7 cellular contexts compared by ENCODE assay signal in genomic region chr17:61335845-61336655, GRCh38.
DNase-seq lines count a peak whose midpoint lies in the region; ATAC-seq, FAIRE-seq and TF ChIP-seq lines count a peak whose summit lies in the region.

No MANE protein-coding gene starts in this region.

- H3K9ac ChIP-seq in SK-N-SH = no peak overlapping the region

- peak overlapping the region; percentile 52 for H3K4me2 ChIP-seq in SK-N-SH

- CTCF ChIA-PET in SK-N-SH (lab: Yijun Ruan, JAX) = interaction anchor here (0.9 to 1.5 kb wide), 8 partner anchors 9 to 215 kb away, joined by 3 to 4 read pairs (median 3); no protein-coding TSS in a partner anchor

- WGBS in SK-N-SH (ENCODE audit: low lambda C conversion rate) = 78% methylated on average over 16 of the region's 16 CpGs

- no peaks in the 10 kb centered on the region for H3K27me3 ChIP-seq in SK-N-SH (ENCODE audit: insufficient read depth)

- FAIRE-seq in urothelium cell line (lab: Jason Lieb, UNC) = peak; percentile 37

- no peak for TF ChIP-seq EP300 in SK-N-SH (IDR thresholded peaks at IDR 0.05; ENCODE audit: borderline replicate concordance in 1 of 2, low read depth in 1 of 2, low read length in 1 of 2)

- H4K20me1 ChIP-seq in SK-N-SH (ENCODE audit: insufficient read depth) = no peaks in the 10 kb centered on the region

- H3K36me3 ChIP-seq in SK-N-SH (replicated peaks in 1 of 2; ENCODE audit: control insufficient read depth in 1 of 2, insufficient read depth in 2 of 2, low read length in 1 of 2) = no peaks in the 10 kb centered on the region

- no peak for TF ChIP-seq RAD21 in SK-N-SH (IDR thresholded peaks at IDR 0.05; ENCODE audit: low read length)

- no peak overlapping the region for H3K4me3 ChIP-seq in SK-N-SH (ENCODE audit: low read depth in 2 of 2, low read length in 1 of 2)

- H3K9me3 ChIP-seq in SK-N-SH = no peaks in the 10 kb centered on the region

- H3K79me2 ChIP-seq in SK-N-SH (ENCODE audit: insufficient read depth) = no peaks in the 10 kb centered on the region

- POLR2A ChIA-PET in SK-N-SH (lab: Yijun Ruan, JAX) = no interaction called here

- H3K9me2 ChIP-seq in SK-N-SH = no peaks in the 10 kb centered on the region

- peak overlapping the region in 1 of 2 experiments; percentile 48; a peak in 3 of 4 replicates for H3K27ac ChIP-seq in SK-N-SH (ENCODE audit: low read depth in 2 of 2, low read length in 1 of 2)

- H3F3A ChIP-seq in SK-N-SH (replicated peaks; ENCODE audit: insufficient read depth) = peaks cover 50% of the 10 kb centered on the region

- no peak for ATAC-seq in HG02852 (IDR thresholded peaks at IDR 0.05; ENCODE audit: unreplicated experiment)

- no peak for TF ChIP-seq CTCF in SK-N-SH (IDR thresholded peaks at IDR 0.05)

- peaks cover 27 to 30% of the 10 kb centered on the region in 2 experiments; a peak in 3 of 4 replicates for H3K4me1 ChIP-seq in SK-N-SH (ENCODE audit: control insufficient read depth in 1 of 2, insufficient read depth in 2 of 2, low read depth in 1 of 2, low read length in 1 of 2)

- H2AFZ ChIP-seq in SK-N-SH (ENCODE audit: low read depth) = no peak overlapping the region

- peak; percentile 94 for DNase-seq in NCI-H1694 treated with DMSO at 0.1 percent for 48 hours (lab: John Stamatoyannopoulos, UW)
- peak; percentile 44 for DNase-seq in SK-N-SH
- DNase-seq in kidney glomerular epithelial cell (lab: John Stamatoyannopoulos, UW) = peak; percentile 40
- no peak for DNase-seq in urothelium cell line (ENCODE audit: low spot score)
- DNase-seq in activated naive CD4-positive, alpha-beta T cell treated with Interleukin-2 at 50 U/mL for 16 hours = no peak
- no peak for DNase-seq in HCEC 1CT

TF ChIP-seq in SK-N-SH, 30 proteins besides CTCF, POLR2A, EP300 and RAD21:
- TF ChIP-seq MEF2A (IDR thresholded peaks at IDR 0.05; ENCODE audit: borderline replicate concordance, low read depth) (peak; percentile 46; the same call in 1 of the 2 replicates), GATA2 (CRISPR knock-in tag; IDR thresholded peaks at IDR 0.05) (no peak), NFIC (IDR thresholded peaks at IDR 0.05; ENCODE audit: borderline replicate concordance) (peak; percentile 85), SMC3 (IDR thresholded peaks at IDR 0.05; ENCODE audit: low read depth, low read length) (no peak), PBX3 (IDR thresholded peaks at IDR 0.05) (no peak), TCF12 (IDR thresholded peaks at IDR 0.05) (no peak), JUND (IDR thresholded peaks at IDR 0.05) (0 out of 2 replicates have a peak, but pooled peaks have one; percentile 18), YY1 (IDR thresholded peaks at IDR 0.05; ENCODE audit: low read depth) (no peak), IRF3 (IDR thresholded peaks at IDR 0.05; ENCODE audit: low read depth, low read length) (no peak), SIN3A (IDR thresholded peaks at IDR 0.05; ENCODE audit: borderline replicate concordance, low read depth, low read length) (no peak), USF2 (IDR thresholded peaks at IDR 0.05; ENCODE audit: borderline replicate concordance, low read depth, low read length) (no peak)

Comparison
In these comparisons a context has a peak if more than half of its experiments do, and no peak if none do; other contexts are left out.
1. DNase-seq: peak in NCI-H1694 treated with DMSO at 0.1 percent for 48 hours (single experiment), SK-N-SH (single experiment) and kidney glomerular epithelial cell (single experiment); none in urothelium cell line (single experiment), activated naive CD4-positive, alpha-beta T cell treated with Interleukin-2 at 50 U/mL for 16 hours (single experiment) and HCEC 1CT (single experiment).